Comparison of ENCODE assay signal across 24 cellular contexts in genomic region chr2:155630760-155631159, GRCh38.
"Had no signal": no experiment of that assay in that cellular context is flagged by ENCODE, and none has a peak within 500 bp of the region (broad histone marks: within the 10 kb centered on the region; RNA-seq: fewer than 3 reads in every experiment).

No MANE protein-coding gene starts in this region.

- H3K4me1 ChIP-seq: left ventricle myocardium inferior, lower lobe of right lung, right atrium auricular region, suprapubic skin, thyroid gland, uterus had no signal

- H3K4me3 ChIP-seq: dorsolateral prefrontal cortex, hepatocyte, left ventricle myocardium inferior, lower lobe of right lung, right atrium auricular region, suprapubic skin, thyroid gland, upper lobe of left lung, uterus had no signal

- H3K27me3 Mint-ChIP-seq: memory B cell, naive B cell had no signal

- H2AFZ ChIP-seq: hepatocyte had no signal

- H3K4me1 Mint-ChIP-seq: memory B cell; mesothelial cell of epicardium; naive B cell; nephron progenitor cell; stimulated activated effector memory CD8-positive, alpha-beta T cell treated with anti-CD3 and anti-CD28 coated beads, Interleukin-12 subunit alpha, Interleukin-12 subunit beta, amount 100 ng/mL, for 72 hours had no signal

- H3K36me3 Mint-ChIP-seq: memory B cell; mesothelial cell of epicardium; naive B cell; stimulated activated effector memory CD8-positive, alpha-beta T cell treated with anti-CD3 and anti-CD28 coated beads, Interleukin-12 subunit alpha, Interleukin-12 subunit beta, amount 100 ng/mL, for 72 hours had no signal

- H3K4me2 ChIP-seq: hepatocyte had no signal

- DNase-seq: cortex of kidney; dorsolateral prefrontal cortex; effector CD8-positive, alpha-beta T cell; foreskin melanocyte; head of caudate nucleus; kidney; left cardiac atrium; left ventricle myocardium inferior; lower lobe of right lung; naive B cell; nephron progenitor cell; stimulated activated CD4-positive, alpha-beta T cell treated with anti-CD3 and anti-CD28 coated beads, Interleukin-4, amount 100 ng/mL, for 1 hour; stimulated activated CD8-positive, alpha-beta memory T cell treated with anti-CD3 and anti-CD28 coated beads, Interleukin-4, amount 100 ng/mL, for 48 hours; stimulated activated naive CD8-positive, alpha-beta T cell treated with anti-CD3 and anti-CD28 coated beads, Interleukin-15, Interleukin-2, amounts not matched to agents 100 U/mL and 50 U/mL, for 24 hours; thyroid gland; upper lobe of left lung; uterus had no signal

- H3K27ac ChIP-seq: dorsolateral prefrontal cortex, hepatocyte, left ventricle myocardium inferior, lower lobe of right lung, neutrophil, right atrium auricular region, suprapubic skin, thyroid gland, upper lobe of left lung, uterus had no signal

- H3K9me3 Mint-ChIP-seq: memory B cell, mesothelial cell of epicardium, nephron progenitor cell had no signal

- ATAC-seq: left cardiac atrium; lower lobe of right lung; stimulated activated effector memory CD8-positive, alpha-beta T cell treated with anti-CD3 and anti-CD28 coated beads, Interleukin-12 subunit alpha, Interleukin-12 subunit beta, amount 100 ng/mL, for 72 hours; stimulated activated naive CD8-positive, alpha-beta T cell treated with anti-CD3 and anti-CD28 coated beads, Interleukin-15, Interleukin-2, amounts not matched to agents 100 U/mL and 50 U/mL, for 24 hours had no signal

- H3K79me2 ChIP-seq: hepatocyte had no signal

- H3K27me3 ChIP-seq: dorsolateral prefrontal cortex, hepatocyte, neutrophil, right atrium auricular region, suprapubic skin, thyroid gland, upper lobe of left lung, uterus had no signal

- H3K27ac Mint-ChIP-seq: memory B cell; mesothelial cell of epicardium; naive B cell; nephron progenitor cell; stimulated activated effector memory CD8-positive, alpha-beta T cell treated with anti-CD3 and anti-CD28 coated beads, Interleukin-12 subunit alpha, Interleukin-12 subunit beta, amount 100 ng/mL, for 72 hours had no signal

- H3K36me3 ChIP-seq: left ventricle myocardium inferior, lower lobe of right lung, neutrophil, right atrium auricular region, suprapubic skin, thyroid gland, upper lobe of left lung, uterus had no signal

- H3K9me3 ChIP-seq: left ventricle myocardium inferior, lower lobe of right lung, neutrophil, right atrium auricular region, suprapubic skin, thyroid gland, upper lobe of left lung, uterus had no signal

- H3K4me3 Mint-ChIP-seq: memory B cell; mesothelial cell of epicardium; naive B cell; nephron progenitor cell; stimulated activated effector memory CD8-positive, alpha-beta T cell treated with anti-CD3 and anti-CD28 coated beads, Interleukin-12 subunit alpha, Interleukin-12 subunit beta, amount 100 ng/mL, for 72 hours had no signal
